Comparison of ENCODE assay signal across 24 cellular contexts in genomic region chr2:225017098-225017685, GRCh38. TPM values are rescaled to one million over a fixed set of nuclear protein-coding genes. Genes with fewer than 3 reads are reported as not detected.
A peak's percentile ranks its signal among the peaks of the same experiment; 100 is the strongest.
DNase-seq lines count a peak whose midpoint lies in the region; ATAC-seq and TF ChIP-seq lines count a peak whose summit lies in the region.
"Had no signal": no experiment of that assay in that cellular context is flagged by ENCODE, and none has a peak within 500 bp of the region (broad histone marks: within the 10 kb centered on the region; RNA-seq: fewer than 3 reads in every experiment).

No MANE protein-coding gene starts in this region.

- no peaks in the 10 kb centered on the region; the same call in 1 of the 2 replicates for H3K4me1 ChIP-seq in H9 (ENCODE audit: insufficient read depth, low read length)
- peaks cover 4 to 16% (median 6%) of the 10 kb centered on the region in 4 donors for H3K4me1 ChIP-seq in stomach
- H3K4me1 ChIP-seq: neural progenitor cell, prostate gland, testis, vagina had no signal

- TF ChIP-seq CTCF in H9 (conservative IDR thresholded peaks at IDR 0.05): no peak
- TF ChIP-seq CTCF in chondrocyte (IDR thresholded peaks at IDR 0.05): peak; percentile 46
- no peak for TF ChIP-seq CTCF in natural killer cell (IDR thresholded peaks at IDR 0.05)
- TF ChIP-seq CTCF in stomach (IDR thresholded peaks at IDR 0.05): no peak

- no peak overlapping the region for H3K4me3 ChIP-seq in stomach
- H3K4me3 ChIP-seq: left lung, neural progenitor cell, prostate gland, skin epidermis, testis, vagina had no signal

- no peak overlapping the region for H3K56ac ChIP-seq in H9 (ENCODE audit: insufficient read length, low read depth, low read length)

- no peak overlapping the region for H2BK120ac ChIP-seq in H9 (ENCODE audit: low read depth, low read length, poor library complexity, severe bottlenecking)

- H2BK15ac ChIP-seq in H9 (ENCODE audit: low read depth, low read length): no peak overlapping the region

- peaks cover 6 to 8% of the 10 kb centered on the region in 2 experiments for H3K4me1 Mint-ChIP-seq in H9
- peaks cover 38% of the 10 kb centered on the region for H3K4me1 Mint-ChIP-seq in chondrocyte (ENCODE audit: low read depth)
- H3K4me1 Mint-ChIP-seq in natural killer cell: peaks cover 50 to 56% of the 10 kb centered on the region in 2 donors
- H3K4me1 Mint-ChIP-seq: neural progenitor cell had no signal

- DNase-seq in ACHN: peak; percentile 25
- no peak for DNase-seq in H9
- DNase-seq in chondrocyte (ENCODE audit: low spot score): no peak
- DNase-seq in natural killer cell: no peak
- DNase-seq in stomach: no peak
- DNase-seq in inferior parietal cortex (ENCODE audit: extremely low spot score): no peak
- DNase-seq in NCI-H2029 treated with DMSO at 0.1 percent for 48 hours (lab: John Stamatoyannopoulos, UW): no peak
- DNase-seq: activated CD4-positive, alpha-beta T cell treated with anti-CD3 and anti-CD28 coated beads for 1 hour; AML-193; amniotic stem cell; DND-41; head of caudate nucleus; left lung; midbrain; NCI-H1092 treated with DMSO at 0.1 percent for 48 hours; NCI-H2029; NCI-H226; NCI-H748 treated with DMSO at 0.1 percent for 48 hours; stimulated activated CD4-positive, alpha-beta T cell treated with anti-CD3 and anti-CD28 coated beads, Interleukin-1b, Interleukin-23, amount 100 ng/mL, for 48 hours; testis had no signal

- H3K18ac ChIP-seq in H9 (ENCODE audit: insufficient read length, low read depth, low read length): no peak overlapping the region

- no peak overlapping the region for H2AFZ ChIP-seq in H9 (ENCODE audit: low read length)
- H2AFZ ChIP-seq: neural progenitor cell had no signal

- H3K79me2 ChIP-seq in H9 (ENCODE audit: insufficient read depth, low read length): no peaks in the 10 kb centered on the region

- no peaks in the 10 kb centered on the region for H3K27me3 ChIP-seq in H9 (ENCODE audit: insufficient read depth, low read length)
- no peaks in the 10 kb centered on the region for H3K27me3 ChIP-seq in stomach
- H3K27me3 ChIP-seq: left lung, neural progenitor cell, testis, vagina had no signal

- H4K5ac ChIP-seq in H9 (ENCODE audit: insufficient read length, low read depth, low read length): no peak overlapping the region

- no peak overlapping the region for H3K4me2 ChIP-seq in H9 (ENCODE audit: insufficient read depth, insufficient read length, low read length)
- H3K4me2 ChIP-seq: neural progenitor cell had no signal

- H2BK12ac ChIP-seq in H9 (ENCODE audit: insufficient read length, low read depth, low read length): no peak overlapping the region

- H3K9ac ChIP-seq in H9 (ENCODE audit: extremely low read depth, insufficient read length, low read length): no peak overlapping the region
- H3K9ac ChIP-seq: neural progenitor cell had no signal

- H2BK5ac ChIP-seq in H9 (ENCODE audit: insufficient read length, low read length): no peak overlapping the region

- H2AK5ac ChIP-seq in H9 (ENCODE audit: insufficient read length, low read length): no peak overlapping the region

- H3K79me1 ChIP-seq in H9 (ENCODE audit: insufficient read depth, low read depth, low read length, poor library complexity, severe bottlenecking): no peaks in the 10 kb centered on the region

- no peaks in the 10 kb centered on the region for H3K36me3 Mint-ChIP-seq in H9 (ENCODE audit: insufficient read depth in 1 of 3, low read depth in 3 of 3)
- no peaks in the 10 kb centered on the region for H3K36me3 Mint-ChIP-seq in chondrocyte (ENCODE audit: low read depth)
- H3K36me3 Mint-ChIP-seq in natural killer cell: no peaks in the 10 kb centered on the region
- H3K36me3 Mint-ChIP-seq: neural progenitor cell had no signal

- no peak overlapping the region for H3K4ac ChIP-seq in H9 (ENCODE audit: low read depth, low read length)

- H3K27ac Mint-ChIP-seq in H9 (peak overlapping the region in 2 of 3 experiments; percentile 4 to 68; a peak in 3 of 7 replicates), chondrocyte (ENCODE audit: unreplicated experiment) (no peak overlapping the region), natural killer cell (peak overlapping the region; percentile 5 to 26)
- H3K27ac Mint-ChIP-seq: neural progenitor cell had no signal

- in situ Hi-C loops in ACHN (cut with HindIII; ENCODE audit: low pct_ligation_motif_present, low pct_unique_long_range_greater_than_20kb, low sequenced_read_pairs): no loop called here

- no peak overlapping the region for H3T11ph ChIP-seq in H9 (ENCODE audit: low read length)

- no peak overlapping the region for H3K27ac ChIP-seq in H9 (ENCODE audit: insufficient read length, low read depth, low read length)
- no peak overlapping the region for H3K27ac ChIP-seq in stomach
- H3K27ac ChIP-seq: left lung, neural progenitor cell, prostate gland, skin epidermis, testis, vagina had no signal

- H4K20me1 ChIP-seq in H9 (ENCODE audit: control insufficient read depth, insufficient read depth, insufficient read length): no peaks in the 10 kb centered on the region

- H3K27me3 Mint-ChIP-seq in H9 (ENCODE audit: low read depth): no peaks in the 10 kb centered on the region
- H3K27me3 Mint-ChIP-seq in chondrocyte (ENCODE audit: low read depth): no peaks in the 10 kb centered on the region
- H3K27me3 Mint-ChIP-seq in natural killer cell (ENCODE audit: low read depth in 2 of 2): no peaks in the 10 kb centered on the region

- no CpG with 5 or more reads among the region's 2 CpGs for WGBS in H9 (ENCODE audit: extremely low coverage, insufficient read length, low lambda C conversion rate)
- WGBS in stomach, 5 donors: 89 to 93% (median 91%) methylated on average over 2 of the region's 2 CpGs

- H4K8ac ChIP-seq in H9 (replicated peaks; ENCODE audit: insufficient read length, low read depth, low read length): no peak overlapping the region

- H3K9me3 ChIP-seq in H9 (ENCODE audit: control insufficient read depth, low read depth, low read length): no peaks in the 10 kb centered on the region
- no peaks in the 10 kb centered on the region for H3K9me3 ChIP-seq in stomach
- H3K9me3 ChIP-seq: left lung, prostate gland, testis, vagina had no signal

- no peak for ATAC-seq in natural killer cell
- ATAC-seq: left lung had no signal

- H3K23me2 ChIP-seq in H9 (ENCODE audit: insufficient read length, low read depth, low read length, poor library complexity, severe bottlenecking): no peaks in the 10 kb centered on the region

- intact Hi-C loops in natural killer cell (cut with micrococcal nuclease) (no loop called here), stomach (cut with DNase I; ENCODE audit: low total_unique reads) (no loop called here)

- H3K4me3 Mint-ChIP-seq in H9 (no peak overlapping the region), chondrocyte (ENCODE audit: unreplicated experiment) (no peak overlapping the region), natural killer cell (no peak overlapping the region)
- H3K4me3 Mint-ChIP-seq: neural progenitor cell had no signal

- no peak overlapping the region for H2BK20ac ChIP-seq in H9 (ENCODE audit: low read depth, low read length, poor library complexity, severe bottlenecking)

- no peak for TF ChIP-seq POLR2A in stomach (IDR thresholded peaks at IDR 0.05)

- H3K23ac ChIP-seq in H9 (ENCODE audit: insufficient read length, low read depth, low read length): no peak overlapping the region

- H3K9me3 Mint-ChIP-seq in H9: no peaks in the 10 kb centered on the region
- no peaks in the 10 kb centered on the region for H3K9me3 Mint-ChIP-seq in chondrocyte (ENCODE audit: low read depth)
- H3K9me3 Mint-ChIP-seq in natural killer cell: no peaks in the 10 kb centered on the region
- H3K9me3 Mint-ChIP-seq: neural progenitor cell had no signal

- no peak overlapping the region for H3K14ac ChIP-seq in H9 (ENCODE audit: insufficient read depth, low read length)

- H3K36me3 ChIP-seq in stomach: no peaks in the 10 kb centered on the region
- H3K36me3 ChIP-seq: left lung, neural progenitor cell, prostate gland, vagina had no signal

- TF ChIP-seq EP300 in stomach (IDR thresholded peaks at IDR 0.05): no peak

- no peak overlapping the region for H4K91ac ChIP-seq in H9 (ENCODE audit: insufficient read length, low read depth, low read length)

RNA-seq across cellular contexts. Expression of gene DOCK10, which starts 25.1 kb away (rescaled TPM):
- total RNA-seq in H9 (2021) (0.61 and 0.79 TPM in 2 replicates), chondrocyte (14.3 to 22.9 TPM (median 18.5 TPM) in 3 replicates), natural killer cell (100 to 1,000 TPM; 181 to 213 (median 182) TPM), stomach (10 to 100 TPM in 3 of 5 donors, 1 to 10 TPM in 1, under 1 TPM in 1; 0.89 to 33.8 (median 19.7) TPM)
- 1 to 10 TPM; 1.6 to 2.0 (median 1.7) TPM for polyA plus RNA-seq in stomach
